Comparison of ENCODE assay signal across 8 cellular contexts in genomic region chr1:54335396-54336056, GRCh38.
DNase-seq lines count a peak whose midpoint lies in the region; ATAC-seq, FAIRE-seq and TF ChIP-seq lines count a peak whose summit lies in the region.

No MANE protein-coding gene starts in this region.

- H3K36me3 ChIP-seq in bronchial epithelial cell (ENCODE audit: control insufficient read depth, insufficient read depth, low read length) = no peaks in the 10 kb centered on the region
- H3K36me3 ChIP-seq in thoracic aorta = no peaks in the 10 kb centered on the region

- H3K27me3 ChIP-seq in bronchial epithelial cell (ENCODE audit: control insufficient read depth, insufficient read depth, low read length) (no peaks in the 10 kb centered on the region), thoracic aorta (replicated peaks; ENCODE audit: insufficient read depth) (no peaks in the 10 kb centered on the region)

- TF ChIP-seq CTCF in bronchial epithelial cell (IDR thresholded peaks at IDR 0.05; ENCODE audit: insufficient read depth, low read length, severe bottlenecking) (no peak), thoracic aorta (IDR thresholded peaks at IDR 0.05) (no peak)

- ATAC-seq in thoracic aorta (ENCODE audit: insufficient number of reproducible peaks, low FRiP score, low read depth) = peak; percentile 92
- ATAC-seq in HG02759 (IDR thresholded peaks at IDR 0.05; ENCODE audit: unreplicated experiment) = no peak
- no peak for ATAC-seq in HG02798 (IDR thresholded peaks at IDR 0.05; ENCODE audit: poor library complexity, unreplicated experiment)

- peaks cover 22 to 63% of the 10 kb centered on the region in 2 donors for H3K4me1 ChIP-seq in thoracic aorta (ENCODE audit: control insufficient read depth in 1 of 2, low read depth in 2 of 2)

- no peaks in the 10 kb centered on the region for H3K9me3 ChIP-seq in thoracic aorta

- peak; percentile 43 for FAIRE-seq in bronchial epithelial cell (lab: Jason Lieb, UNC)

- DNase-seq in LHCN-M2 (ENCODE audit: low read depth) (peak; percentile 92), bronchial epithelial cell (ENCODE audit: low read depth) (peak; percentile 84), left kidney (ENCODE audit: low read depth, low spot score) (peak; percentile 84), thoracic aorta (ENCODE audit: low spot score) (peak; percentile 40), cortex of kidney (lab: John Stamatoyannopoulos, UW) (no peak), NCI-H146 (lab: John Stamatoyannopoulos, UW) (no peak)

- peak overlapping the region; percentile 81 to 82 for H3K27ac ChIP-seq in thoracic aorta

- no peak overlapping the region for H3K4me3 ChIP-seq in bronchial epithelial cell (ENCODE audit: low read depth, low read length)
- H3K4me3 ChIP-seq in thoracic aorta = peak overlapping the region; percentile 58

Comparison
In these comparisons a context has a peak if more than half of its experiments do, and no peak if none do; other contexts are left out.
1. DNase-seq: peak in LHCN-M2 (single experiment), bronchial epithelial cell (single experiment), left kidney (single experiment) and thoracic aorta (single experiment); none in cortex of kidney (single experiment) and NCI-H146 (single experiment).